ENCODE assay signal across 8 cellular contexts in the genomic region with DNA sequence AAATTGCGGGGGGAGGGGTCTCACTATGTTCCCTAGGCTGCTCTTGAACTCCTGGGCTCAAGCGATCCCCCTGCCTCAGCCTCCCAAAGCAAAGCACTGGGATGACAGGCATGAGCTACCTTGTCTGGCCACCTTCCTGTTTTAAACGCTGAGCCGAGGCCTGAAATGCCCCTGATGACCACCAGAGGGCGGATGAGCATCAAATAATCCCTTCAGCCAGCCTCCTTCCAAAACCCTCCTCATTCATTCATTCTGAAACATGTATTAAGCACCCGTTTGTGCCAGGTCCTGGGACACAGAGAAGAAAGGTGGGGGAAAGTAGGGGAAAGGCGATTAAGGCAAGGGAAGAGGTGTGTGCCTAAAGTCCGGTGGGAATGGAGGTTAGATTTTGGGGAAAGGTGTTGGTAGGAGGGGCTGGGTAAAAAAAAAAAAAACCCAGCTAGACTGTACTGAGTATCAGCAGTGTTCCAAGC. TPM values are rescaled to one million over a fixed set of nuclear protein-coding genes. Genes with fewer than 3 reads are reported as not detected.
DNase-seq lines count a peak whose midpoint lies in the region; ATAC-seq and TF ChIP-seq lines count a peak whose summit lies in the region.

No MANE protein-coding gene starts in this region.

- H3K4me3 Mint-ChIP-seq in natural killer cell treated with Interleukin-12 subunit alpha and Interleukin-12 subunit beta and Interleukin-15 and Interleukin-18, amount 100 ng/mL, for 72 hours: no peak overlapping the region
- peak overlapping the region in 1 of 2 donors; percentile 11 for H3K4me3 Mint-ChIP-seq in stimulated activated naive CD8-positive, alpha-beta T cell treated with anti-CD3 and anti-CD28 coated beads, Interleukin-15, amount 100 ng/mL, for 72 hours

- H3K79me2 ChIP-seq in OCI-LY7 (ENCODE audit: insufficient read depth, low read depth, low read length): no peaks in the 10 kb centered on the region

- intact Hi-C loops in OCI-LY7 (cut with micrococcal nuclease; ENCODE audit: unreplicated experiment): loop anchor here (1.0 to 10.0 kb wide), 3 partner anchors 38 to 283 kb away; a partner anchor contains a TSS

- POLR2A ChIA-PET in OCI-LY7 (lab: Charles Lee): interaction anchor here (0.6 to 7.4 kb wide), 14 partner anchors 8 to 1513 kb away, joined by 3 to 201 read pairs (median 4); a partner anchor contains a TSS

- H3K4me2 ChIP-seq in OCI-LY7 (ENCODE audit: low read length): peak overlapping the region; percentile 49; the same call in 1 of the 2 replicates

- peak overlapping the region; percentile 99 for H3K27ac ChIP-seq in OCI-LY7 (ENCODE audit: low read depth, low read length, poor library complexity, severe bottlenecking)

- peak; percentile 86 for DNase-seq in DMS53 (lab: John Stamatoyannopoulos, UW)
- DNase-seq in Jurkat, Clone E6-1 (ENCODE audit: low read depth, low spot score): peak; percentile 82
- DNase-seq in OCI-LY7 (ENCODE audit: low spot score): peak; percentile 91
- peak; percentile 78 for DNase-seq in activated T-cell treated with anti-CD3 and anti-CD28 coated beads for 1 hour (ENCODE audit: low read depth)
- DNase-seq in natural killer cell treated with Interleukin-12 subunit alpha and Interleukin-12 subunit beta and Interleukin-15 and Interleukin-18, amount 100 ng/mL, for 72 hours (ENCODE audit: low spot score): peak; percentile 87
- DNase-seq in stimulated activated naive CD8-positive, alpha-beta T cell treated with anti-CD3 and anti-CD28 coated beads, Interleukin-15, amount 100 ng/mL, for 72 hours: peak; percentile 82 to 85

- H3K4me1 ChIP-seq in OCI-LY7 (ENCODE audit: insufficient read depth, low read length, poor library complexity, severe bottlenecking): peaks cover 90% of the 10 kb centered on the region

- peak overlapping the region; percentile 43; the same call in 1 of the 2 replicates for H2AFZ ChIP-seq in OCI-LY7 (ENCODE audit: low read length)

- no peaks in the 10 kb centered on the region for H3K36me3 ChIP-seq in OCI-LY7 (ENCODE audit: insufficient read depth, low read length)

- no peaks in the 10 kb centered on the region for H3K36me3 Mint-ChIP-seq in natural killer cell treated with Interleukin-12 subunit alpha and Interleukin-12 subunit beta and Interleukin-15 and Interleukin-18, amount 100 ng/mL, for 72 hours

- no peaks in the 10 kb centered on the region for H3K9me2 ChIP-seq in OCI-LY7 (ENCODE audit: insufficient read depth, low read length)

- no peaks in the 10 kb centered on the region for H3K9me3 ChIP-seq in OCI-LY7 (ENCODE audit: low read length)

- peak; percentile 58 for ATAC-seq in esophagus mucosa
- peak; percentile 58 to 69 for ATAC-seq in natural killer cell treated with Interleukin-12 subunit alpha and Interleukin-12 subunit beta and Interleukin-15 and Interleukin-18, amount 100 ng/mL, for 72 hours
- ATAC-seq in stimulated activated naive CD8-positive, alpha-beta T cell treated with anti-CD3 and anti-CD28 coated beads, Interleukin-15, amount 100 ng/mL, for 72 hours: peak; percentile 66
- ATAC-seq in GM19023 (IDR thresholded peaks at IDR 0.05; ENCODE audit: unreplicated experiment): no peak

- TF ChIP-seq CTCF in OCI-LY7 (conservative IDR thresholded peaks at IDR 0.05; ENCODE audit: low read length): peak; percentile 92

- H3K4me1 Mint-ChIP-seq in natural killer cell treated with Interleukin-12 subunit alpha and Interleukin-12 subunit beta and Interleukin-15 and Interleukin-18, amount 100 ng/mL, for 72 hours (ENCODE audit: low read depth in 2 of 2): peaks cover 4 to 13% of the 10 kb centered on the region in 2 donors
- H3K4me1 Mint-ChIP-seq in stimulated activated naive CD8-positive, alpha-beta T cell treated with anti-CD3 and anti-CD28 coated beads, Interleukin-15, amount 100 ng/mL, for 72 hours: peaks cover 45% of the 10 kb centered on the region

- no peaks in the 10 kb centered on the region for H4K20me1 ChIP-seq in OCI-LY7 (ENCODE audit: insufficient read depth, low read length)

- peaks cover 5 to 9% of the 10 kb centered on the region in 2 donors for H3K27me3 Mint-ChIP-seq in natural killer cell treated with Interleukin-12 subunit alpha and Interleukin-12 subunit beta and Interleukin-15 and Interleukin-18, amount 100 ng/mL, for 72 hours
- peaks cover 26% of the 10 kb centered on the region for H3K27me3 Mint-ChIP-seq in stimulated activated naive CD8-positive, alpha-beta T cell treated with anti-CD3 and anti-CD28 coated beads, Interleukin-15, amount 100 ng/mL, for 72 hours

- H3K27ac Mint-ChIP-seq in natural killer cell treated with Interleukin-12 subunit alpha and Interleukin-12 subunit beta and Interleukin-15 and Interleukin-18, amount 100 ng/mL, for 72 hours: no peak overlapping the region
- H3K27ac Mint-ChIP-seq in stimulated activated naive CD8-positive, alpha-beta T cell treated with anti-CD3 and anti-CD28 coated beads, Interleukin-15, amount 100 ng/mL, for 72 hours: no peak overlapping the region

- H3K4me3 ChIP-seq in Jurkat, Clone E6-1 (ENCODE audit: low read length): no peak overlapping the region
- H3K4me3 ChIP-seq in OCI-LY7 (ENCODE audit: low read depth, low read length, poor library complexity, severe bottlenecking): no peak overlapping the region

- H3K9me3 Mint-ChIP-seq in natural killer cell treated with Interleukin-12 subunit alpha and Interleukin-12 subunit beta and Interleukin-15 and Interleukin-18, amount 100 ng/mL, for 72 hours: no peaks in the 10 kb centered on the region
- no peaks in the 10 kb centered on the region for H3K9me3 Mint-ChIP-seq in stimulated activated naive CD8-positive, alpha-beta T cell treated with anti-CD3 and anti-CD28 coated beads, Interleukin-15, amount 100 ng/mL, for 72 hours

- BruUV-seq in OCI-LY7 (replicated peaks; lab: Mats Ljungman, UMichigan): no TSS peak

- CTCF ChIA-PET in OCI-LY7 (lab: Charles Lee; ENCODE audit: unreplicated experiment): interaction anchor here (0.6 to 6.4 kb wide), 5 partner anchors 10 to 66 kb away, joined by 3 to 136 read pairs (median 6); no protein-coding TSS in a partner anchor

RNA-seq across cellular contexts. Expression of a gene that starts 30.7 kb away (rescaled TPM):
- polyA plus RNA-seq in Jurkat, Clone E6-1 (2012; ENCODE audit: insufficient read depth, insufficient read length): 4,686 TPM
- total RNA-seq in OCI-LY7 (2014; rRNA removed; shearing (Covaris generic)): 2,780 and 3,271 TPM in 2 replicates
- total RNA-seq in OCI-LY7 (2022) (3,053 and 3,088 TPM in 2 replicates), esophagus mucosa (924 TPM)
- 1,000 to 10,000 TPM; 1,013 to 1,764 TPM for total RNA-seq in natural killer cell treated with Interleukin-12 subunit alpha and Interleukin-12 subunit beta and Interleukin-15 and Interleukin-18, amount 100 ng/mL, for 72 hours
